9 cellular contexts compared by ENCODE assay signal in genomic region chr5:151270599-151270998, GRCh38. TPM values are rescaled to one million over a fixed set of nuclear protein-coding genes. Genes with fewer than 3 reads are reported as not detected.
DNase-seq lines count a peak whose midpoint lies in the region; ATAC-seq and TF ChIP-seq lines count a peak whose summit lies in the region.
"Had no signal": no experiment of that assay in that cellular context is flagged by ENCODE, and none has a peak within 500 bp of the region (broad histone marks: within the 10 kb centered on the region; RNA-seq: fewer than 3 reads in every experiment).

No MANE protein-coding gene starts in this region.

- H3K27ac ChIP-seq in sigmoid colon = no peak overlapping the region

- TF ChIP-seq CTCF in GM13976 (IDR thresholded peaks at IDR 0.05; ENCODE audit: borderline replicate concordance, control extremely low read depth, extremely low read depth, insufficient read depth, missing control alignments) = no peak
- TF ChIP-seq CTCF in fibroblast of mammary gland (conservative IDR thresholded peaks at IDR 0.05; ENCODE audit: control insufficient read depth, insufficient read depth, low read depth, low read length) = no peak
- no peak for TF ChIP-seq CTCF in sigmoid colon (IDR thresholded peaks at IDR 0.05)

- in situ Hi-C loops in GM13976 (cut with MboI; ENCODE audit: low sequenced_read_pairs, unreplicated experiment) = no loop called here

- no peak for TF ChIP-seq POLR2A in sigmoid colon (IDR thresholded peaks at IDR 0.05)

- no peak overlapping the region for H3K4me3 ChIP-seq in fibroblast of mammary gland (ENCODE audit: control insufficient read depth, low read depth, low read length)
- H3K4me3 ChIP-seq in sigmoid colon = no peak overlapping the region

- H3K9me3 ChIP-seq in sigmoid colon = no peaks in the 10 kb centered on the region

- ATAC-seq in GM19467 (IDR thresholded peaks at IDR 0.05; ENCODE audit: unreplicated experiment) (peak; percentile 69), HG03108 (IDR thresholded peaks at IDR 0.05; ENCODE audit: unreplicated experiment) (peak; percentile 89)

- DNase-seq in GM13976 (ENCODE audit: low spot score) (peak; percentile 68), fibroblast of mammary gland (ENCODE audit: low read depth) (peak; percentile 65), amniotic stem cell (lab: John Stamatoyannopoulos, UW) (no peak), NCI-H1417 treated with DMSO at 0.1 percent for 48 hours (lab: John Stamatoyannopoulos, UW) (no peak), sigmoid colon (no peak)
- no peak for DNase-seq in activated CD4-positive, alpha-beta T cell treated with anti-CD3 and anti-CD28 coated beads, Interleukin-2, amount 50 U/mL, for 48 hours
- DNase-seq: NCI-H1092 had no signal

- no peaks in the 10 kb centered on the region for H3K27me3 ChIP-seq in sigmoid colon

- TF ChIP-seq EP300 in sigmoid colon (IDR thresholded peaks at IDR 0.05) = no peak

- intact Hi-C loops in sigmoid colon (cut with DNase I) = no loop called here

- no peaks in the 10 kb centered on the region for H3K4me1 ChIP-seq in sigmoid colon

- H3K36me3 ChIP-seq in sigmoid colon = peaks cover 0 to 31% (median 11%) of the 10 kb centered on the region in 4 donors

- 64 to 65% methylated on average over 1 of the region's 1 CpG for WGBS in sigmoid colon, 2 donors

RNA-seq across cellular contexts. Expression of gene GM2A, which starts 17.6 kb away (rescaled TPM):
- total RNA-seq in sigmoid colon = 10 to 100 TPM; 19.4 to 31.9 (median 29.3) TPM
- polyA plus RNA-seq in sigmoid colon = 10 to 100 TPM; 10.2 to 35.1 (median 32.3) TPM

RNA-seq across cellular contexts. Expression of gene SLC36A3, which starts 33.0 kb away (rescaled TPM):
- total RNA-seq in sigmoid colon = not detected
- not detected for polyA plus RNA-seq in sigmoid colon

RNA-seq across cellular contexts. Expression of gene CCDC69, which starts 46.7 kb away (rescaled TPM):
- total RNA-seq in sigmoid colon = 100 to 1,000 TPM; 199 to 342 (median 258) TPM
- polyA plus RNA-seq in sigmoid colon = 10 to 100 TPM in 2 of 3 donors, 1 to 10 TPM in 1; 6.0 to 48.7 (median 43.2) TPM

Comparison
In these comparisons a context has a peak if more than half of its experiments do, and no peak if none do; other contexts are left out.
1. DNase-seq: peak in GM13976 (single experiment) and fibroblast of mammary gland (single experiment); none in amniotic stem cell (single experiment), NCI-H1417 treated with DMSO at 0.1 percent for 48 hours (single experiment), activated CD4-positive, alpha-beta T cell treated with anti-CD3 and anti-CD28 coated beads, Interleukin-2, amount 50 U/mL, for 48 hours (0 of 2) and sigmoid colon (single experiment).